In the genomic region with DNA sequence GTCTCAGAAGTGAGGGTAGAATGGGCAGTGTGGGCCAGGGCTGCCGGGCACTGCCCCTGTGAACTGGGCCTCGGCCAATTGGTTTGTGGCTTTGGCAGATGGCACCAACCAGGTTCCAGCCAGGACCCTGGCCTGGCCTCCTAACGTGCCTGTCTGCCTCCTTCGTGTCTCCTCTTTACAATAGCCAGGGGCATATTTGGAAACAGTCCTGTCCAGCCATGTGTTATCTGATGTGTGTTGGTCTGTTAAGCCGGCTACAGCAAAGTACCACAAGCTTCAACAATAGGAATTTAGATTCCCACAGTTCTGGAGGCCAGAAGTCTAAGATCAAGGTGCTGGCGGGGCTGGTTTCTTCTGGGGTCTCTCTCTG, we compare ENCODE assay signal across 15 cellular contexts. TPM values are rescaled to one million over a fixed set of nuclear protein-coding genes. Genes with fewer than 3 reads are reported as not detected.
DNase-seq lines count a peak whose midpoint lies in the region; ATAC-seq and TF ChIP-seq lines count a peak whose summit lies in the region.
"Had no signal": no experiment of that assay in that cellular context is flagged by ENCODE, and none has a peak within 500 bp of the region (broad histone marks: within the 10 kb centered on the region; RNA-seq: fewer than 3 reads in every experiment).

No MANE protein-coding gene starts in this region.

- no peak overlapping the region for H3K27ac Mint-ChIP-seq in effector memory CD8-positive, alpha-beta T cell
- H3K27ac Mint-ChIP-seq: type B pancreatic cell had no signal

- TF ChIP-seq EP300 in gastroesophageal sphincter (IDR thresholded peaks at IDR 0.05), result no peak
- peak; percentile 37 to 75 (median 45) for TF ChIP-seq EP300 in sigmoid colon (IDR thresholded peaks at IDR 0.05)

- H3K27ac ChIP-seq in gastroesophageal sphincter, result peak overlapping the region; percentile 92 to 99 (median 97)
- peak overlapping the region; percentile 96 to 100 (median 98) for H3K27ac ChIP-seq in sigmoid colon
- H3K27ac ChIP-seq in right lobe of liver, result no peak overlapping the region
- H3K27ac ChIP-seq: foreskin keratinocyte, HL-60 had no signal

- H3K36me3 ChIP-seq in gastroesophageal sphincter (peaks cover 0 to 18% of the 10 kb centered on the region in 2 donors), sigmoid colon (peaks cover 10 to 37% (median 14%) of the 10 kb centered on the region in 4 donors), right lobe of liver (no peaks in the 10 kb centered on the region)

- H3K36me3 Mint-ChIP-seq in effector memory CD8-positive, alpha-beta T cell (ENCODE audit: insufficient read depth), result no peaks in the 10 kb centered on the region
- H3K36me3 Mint-ChIP-seq: type B pancreatic cell had no signal

- WGBS in gastroesophageal sphincter (ENCODE audit: low coverage in 1 of 2), 2 donors, result 33 to 70% methylated on average over 3 to 5 of the region's 6 CpGs
- WGBS in sigmoid colon, 2 donors, result 84 to 91% methylated on average over 6 of the region's 6 CpGs
- no CpG with 5 or more reads among the region's 6 CpGs for WGBS in right lobe of liver (ENCODE audit: insufficient coverage, low coverage, low lambda C conversion rate, missing lambda C conversion rate)

- H3K4me3 ChIP-seq in AG10803 (ENCODE audit: low read length) (no peak overlapping the region), gastroesophageal sphincter (no peak overlapping the region), sigmoid colon (no peak overlapping the region), right lobe of liver (no peak overlapping the region)

- peaks cover 14 to 98% (median 69%) of the 10 kb centered on the region in 3 donors for H3K4me1 ChIP-seq in gastroesophageal sphincter
- peaks cover 0 to 96% (median 96%) of the 10 kb centered on the region in 4 donors for H3K4me1 ChIP-seq in sigmoid colon
- H3K4me1 ChIP-seq in right lobe of liver, result peaks cover 0 to 4% (median 0%) of the 10 kb centered on the region in 4 donors

- H3K9me3 Mint-ChIP-seq in effector memory CD8-positive, alpha-beta T cell, result no peaks in the 10 kb centered on the region
- H3K9me3 Mint-ChIP-seq: type B pancreatic cell had no signal

- H3K9me3 ChIP-seq in gastroesophageal sphincter (no peaks in the 10 kb centered on the region), sigmoid colon (no peaks in the 10 kb centered on the region), right lobe of liver (no peaks in the 10 kb centered on the region)

- intact Hi-C loops in sigmoid colon (cut with DNase I) (loop anchor here (2.0 kb wide), 1 partner anchor 40 kb away; no protein-coding TSS in a partner anchor), right lobe of liver (cut with DNase I) (no loop called here)

- no peak for TF ChIP-seq POLR2A in gastroesophageal sphincter (IDR thresholded peaks at IDR 0.05)
- TF ChIP-seq POLR2A in sigmoid colon (IDR thresholded peaks at IDR 0.05), result no peak
- no peak for TF ChIP-seq POLR2A in right lobe of liver (IDR thresholded peaks at IDR 0.05)

- ATAC-seq in gastroesophageal sphincter (no peak), right lobe of liver (no peak), HG03565 (IDR thresholded peaks at IDR 0.05; ENCODE audit: unreplicated experiment) (no peak)
- no peak for ATAC-seq in effector memory CD8-positive, alpha-beta T cell (replicated peaks)
- ATAC-seq: foreskin keratinocyte had no signal

- no peak overlapping the region for H3K4me3 Mint-ChIP-seq in effector memory CD8-positive, alpha-beta T cell
- H3K4me3 Mint-ChIP-seq: type B pancreatic cell had no signal

- peaks cover 22 to 50% of the 10 kb centered on the region in 2 donors for H3K27me3 Mint-ChIP-seq in effector memory CD8-positive, alpha-beta T cell

- TF ChIP-seq CTCF in AG10803 (conservative IDR thresholded peaks at IDR 0.05; ENCODE audit: low read length), result no peak
- TF ChIP-seq CTCF in gastroesophageal sphincter (IDR thresholded peaks at IDR 0.05), result no peak
- no peak for TF ChIP-seq CTCF in sigmoid colon (IDR thresholded peaks at IDR 0.05)
- no peak for TF ChIP-seq CTCF in right lobe of liver (IDR thresholded peaks at IDR 0.05)

- H3K4me1 Mint-ChIP-seq in effector memory CD8-positive, alpha-beta T cell (ENCODE audit: low read depth in 2 of 2), result peaks cover 0 to 6% of the 10 kb centered on the region in 2 donors

- DNase-seq in AG10803 (ENCODE audit: low read depth) (peak; percentile 72), amniotic epithelial cell (ENCODE audit: low read depth) (peak; percentile 87), sigmoid colon (no peak), NCI-H2081 (lab: John Stamatoyannopoulos, UW) (no peak), right lobe of liver (no peak)
- no peak for DNase-seq in effector memory CD8-positive, alpha-beta T cell
- DNase-seq: activated naive CD4-positive, alpha-beta T cell treated with Interleukin-2 at 50 U/mL for 16 hours; DMS53; foreskin keratinocyte; NK-92 treated with Interleukin-12 subunit alpha and Interleukin-12 subunit beta, amount 100 ng/mL, for 24 hours; stimulated activated CD4-positive, alpha-beta T cell treated with anti-CD3 and anti-CD28 coated beads, Interleukin-12 subunit alpha, Interleukin-12 subunit beta, amount 100 ng/mL, for 4 hours had no signal

- H3K27me3 ChIP-seq in gastroesophageal sphincter (no peaks in the 10 kb centered on the region), sigmoid colon (no peaks in the 10 kb centered on the region), right lobe of liver (no peaks in the 10 kb centered on the region)

RNA-seq across cellular contexts. Expression of gene CRISPLD2, which starts 14.6 kb away (rescaled TPM):
- 100 to 1,000 TPM; 174 to 411 (median 219) TPM for total RNA-seq in gastroesophageal sphincter
- total RNA-seq in sigmoid colon, result 100 to 1,000 TPM; 140 to 545 (median 260) TPM
- 10 to 100 TPM in 1 of 3 donors, 1 to 10 TPM in 2; 3.0 to 27.3 (median 6.0) TPM for polyA plus RNA-seq in sigmoid colon
- total RNA-seq in right lobe of liver, result 10 to 100 TPM in 3 of 6 experiments, 1 to 10 TPM in 3; 2.9 to 14.8 (median 8.9) TPM

Comparison
In these comparisons a context has a peak if more than half of its experiments do, and no peak if none do; other contexts are left out.
1. DNase-seq: peak in AG10803 (single experiment) and amniotic epithelial cell (single experiment); none in sigmoid colon (single experiment), NCI-H2081 (0 of 2), right lobe of liver (0 of 3) and effector memory CD8-positive, alpha-beta T cell (0 of 3).
2. H3K27ac ChIP-seq: peak in gastroesophageal sphincter (4 of 4) and sigmoid colon (4 of 4); none in right lobe of liver (0 of 3).
3. RNA of gene CRISPLD2, which starts 14.6 kb away (total RNA-seq): 140 to 545 TPM in sigmoid colon and 174 to 411 TPM in gastroesophageal sphincter; 2.9 to 14.8 TPM in right lobe of liver; every median in the first group is over 4 times any median in the second.